1 cellular context compared by ENCODE assay signal in genomic region chr9:131034749-131035148, GRCh38.
A peak's percentile ranks its signal among the peaks of the same experiment; 100 is the strongest.
TF ChIP-seq lines count a peak whose summit lies in the region.

No MANE protein-coding gene starts in this region.

TF ChIP-seq in HEK293, 187 proteins besides CTCF, POLR2A, EP300 and RAD21 (continued from another document):
- TF ChIP-seq ZNF518A (tag by site-specific recombination; conservative IDR thresholded peaks at IDR 0.05; ENCODE audit: low read depth): peak; percentile 58
- peak; percentile 81; the same call in 1 of the 2 replicates for TF ChIP-seq ZNF394 (tag by site-specific recombination; IDR thresholded peaks at IDR 0.05; ENCODE audit: borderline replicate concordance)
- peak; percentile 48; the same call in 1 of the 2 replicates for TF ChIP-seq ZNF560 (tag by site-specific recombination; IDR thresholded peaks at IDR 0.05; ENCODE audit: borderline replicate concordance)
- TF ChIP-seq ZNF654 (tag by site-specific recombination; IDR thresholded peaks at IDR 0.05; ENCODE audit: low read depth): peak; percentile 9; the same call in 1 of the 2 replicates
